Comparison of ENCODE assay signal across 1 cellular context in genomic region chr2:218833023-218833609, GRCh38.
TF ChIP-seq lines count a peak whose summit lies in the region.

No MANE protein-coding gene starts in this region.

TF ChIP-seq in GM23338, 12 proteins besides CTCF, POLR2A, EP300 and RAD21 (continued from another document):
- TF ChIP-seq ZNF462 (CRISPR knock-in tag; IDR thresholded peaks at IDR 0.05) (no peak), POLR2AphosphoS5 (IDR thresholded peaks at IDR 0.05; ENCODE audit: low read depth) (no peak), NANOG (IDR thresholded peaks at IDR 0.05; ENCODE audit: borderline replicate concordance) (no peak), EZH2 (IDR thresholded peaks at IDR 0.05; ENCODE audit: low read depth, unreplicated experiment) (no peak), JUNB (IDR thresholded peaks at IDR 0.05; ENCODE audit: unreplicated experiment) (no peak)
- TF ChIP-seq, protein P1, sequence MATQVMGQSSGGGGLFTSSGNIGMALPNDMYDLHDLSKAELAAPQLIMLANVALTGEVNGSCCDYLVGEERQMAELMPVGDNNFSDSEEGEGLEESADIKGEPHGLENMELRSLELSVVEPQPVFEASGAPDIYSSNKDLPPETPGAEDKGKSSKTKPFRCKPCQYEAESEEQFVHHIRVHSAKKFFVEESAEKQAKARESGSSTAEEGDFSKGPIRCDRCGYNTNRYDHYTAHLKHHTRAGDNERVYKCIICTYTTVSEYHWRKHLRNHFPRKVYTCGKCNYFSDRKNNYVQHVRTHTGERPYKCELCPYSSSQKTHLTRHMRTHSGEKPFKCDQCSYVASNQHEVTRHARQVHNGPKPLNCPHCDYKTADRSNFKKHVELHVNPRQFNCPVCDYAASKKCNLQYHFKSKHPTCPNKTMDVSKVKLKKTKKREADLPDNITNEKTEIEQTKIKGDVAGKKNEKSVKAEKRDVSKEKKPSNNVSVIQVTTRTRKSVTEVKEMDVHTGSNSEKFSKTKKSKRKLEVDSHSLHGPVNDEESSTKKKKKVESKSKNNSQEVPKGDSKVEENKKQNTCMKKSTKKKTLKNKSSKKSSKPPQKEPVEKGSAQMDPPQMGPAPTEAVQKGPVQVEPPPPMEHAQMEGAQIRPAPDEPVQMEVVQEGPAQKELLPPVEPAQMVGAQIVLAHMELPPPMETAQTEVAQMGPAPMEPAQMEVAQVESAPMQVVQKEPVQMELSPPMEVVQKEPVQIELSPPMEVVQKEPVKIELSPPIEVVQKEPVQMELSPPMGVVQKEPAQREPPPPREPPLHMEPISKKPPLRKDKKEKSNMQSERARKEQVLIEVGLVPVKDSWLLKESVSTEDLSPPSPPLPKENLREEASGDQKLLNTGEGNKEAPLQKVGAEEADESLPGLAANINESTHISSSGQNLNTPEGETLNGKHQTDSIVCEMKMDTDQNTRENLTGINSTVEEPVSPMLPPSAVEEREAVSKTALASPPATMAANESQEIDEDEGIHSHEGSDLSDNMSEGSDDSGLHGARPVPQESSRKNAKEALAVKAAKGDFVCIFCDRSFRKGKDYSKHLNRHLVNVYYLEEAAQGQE (IDR thresholded peaks at IDR 0.05; ENCODE audit: unreplicated experiment), result no peak
